10 cellular contexts compared by ENCODE assay signal in the genomic region with DNA sequence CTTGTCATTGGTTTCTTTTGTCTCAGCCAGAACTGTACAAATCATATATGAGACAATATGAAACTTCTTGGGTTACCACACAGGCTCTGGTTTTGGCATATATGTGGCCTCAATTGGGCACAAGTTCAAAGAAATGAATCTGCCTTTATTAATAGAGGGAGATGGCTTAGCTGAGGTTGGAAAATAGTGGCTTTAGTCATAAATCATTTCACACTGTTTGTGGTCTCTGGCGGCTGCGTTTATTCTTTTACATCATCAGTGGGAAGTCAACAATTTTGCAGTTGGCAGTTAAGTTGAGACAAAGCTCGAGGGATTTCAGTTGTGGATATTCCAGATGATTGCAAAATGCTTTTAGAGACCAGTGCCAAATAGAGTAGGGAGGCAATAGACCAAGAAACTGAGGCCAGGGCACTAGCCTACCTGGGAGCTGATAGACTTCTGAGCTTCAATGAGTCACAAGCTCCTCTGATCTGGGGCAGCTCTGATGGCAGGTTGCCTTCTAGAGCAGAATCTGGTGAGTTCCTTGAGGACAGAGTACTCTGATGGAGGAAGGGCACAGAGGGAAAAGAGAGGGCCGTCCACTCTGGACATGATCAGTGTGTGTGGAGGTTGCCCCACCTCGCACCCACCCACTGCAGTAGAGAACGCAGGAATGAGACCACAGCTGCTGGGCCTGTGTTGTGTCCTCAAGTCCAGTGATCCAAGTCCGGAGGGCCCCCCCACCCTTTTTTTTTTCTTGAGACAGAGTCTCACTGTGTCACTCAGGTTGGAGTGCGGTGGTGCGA.
DNase-seq lines count a peak whose midpoint lies in the region; ATAC-seq and TF ChIP-seq lines count a peak whose summit lies in the region.
"Had no signal": no experiment of that assay in that cellular context is flagged by ENCODE, and none has a peak within 500 bp of the region (broad histone marks: within the 10 kb centered on the region; RNA-seq: fewer than 3 reads in every experiment).

No MANE protein-coding gene starts in this region.

- H3K27ac ChIP-seq in right cardiac atrium (ENCODE audit: low read length) = no peak overlapping the region
- no peak overlapping the region for H3K27ac ChIP-seq in endodermal cell (ENCODE audit: low read depth, low read length)

- H3K36me3 ChIP-seq in endodermal cell (ENCODE audit: control insufficient read depth, insufficient read depth, low read length) = no peaks in the 10 kb centered on the region

- peaks cover 6% of the 10 kb centered on the region for H3K9me3 Mint-ChIP-seq in activated T-helper 2 cell treated with anti-CD3 and anti-CD28 coated beads, Interferon-gamma antibody, Interleukin-2, Interleukin-4, amounts not matched to agents 10 μg/mL and 5 μg/mL and 100 μg/mL, durations not matched to agents 14 hours and 24 hours and 36 hours
- no peaks in the 10 kb centered on the region for H3K9me3 Mint-ChIP-seq in endodermal cell

- no peaks in the 10 kb centered on the region for H3K27me3 ChIP-seq in right cardiac atrium (ENCODE audit: control insufficient read depth, insufficient read depth)
- no peaks in the 10 kb centered on the region for H3K27me3 ChIP-seq in endodermal cell (ENCODE audit: control insufficient read depth, insufficient read depth, low read length, poor library complexity, severe bottlenecking)

- H3K4me1 ChIP-seq in right cardiac atrium (ENCODE audit: control insufficient read depth, insufficient read depth, low read length) (peaks cover 2% of the 10 kb centered on the region), endodermal cell (ENCODE audit: control insufficient read depth, insufficient read depth, low read length) (no peaks in the 10 kb centered on the region)

- H3K9ac ChIP-seq in endodermal cell (ENCODE audit: extremely low read depth, low read length, poor library complexity, severe bottlenecking) = no peak overlapping the region

- intact Hi-C loops in activated T-helper 2 cell treated with anti-CD3 and anti-CD28 coated beads, Interferon-gamma antibody, Interleukin-2, Interleukin-4, amounts not matched to agents 10 μg/mL and 5 μg/mL and 100 μg/mL, durations not matched to agents 14 hours and 24 hours and 36 hours (cut with micrococcal nuclease) = loop anchor here (1.0 to 2.0 kb wide), 5 partner anchors 21 to 87 kb away; no protein-coding TSS in a partner anchor
- intact Hi-C loops in right cardiac atrium (cut with DNase I) = no loop called here

- ATAC-seq in right cardiac atrium (peak; percentile 66 to 83), GM18868 (IDR thresholded peaks at IDR 0.05; ENCODE audit: unreplicated experiment) (no peak), HG02759 (IDR thresholded peaks at IDR 0.05; ENCODE audit: unreplicated experiment) (no peak)

- H3K4me3 ChIP-seq in right cardiac atrium (ENCODE audit: low read length) = no peak overlapping the region
- no peak overlapping the region for H3K4me3 ChIP-seq in endodermal cell (ENCODE audit: low read length)

- 72% methylated on average over 9 of the region's 9 CpGs for WGBS in right cardiac atrium
- WGBS in endodermal cell (ENCODE audit: insufficient coverage in 1 of 2, insufficient read length in 1 of 2), 2 experiments = 90 to 94% methylated on average over 6 to 9 of the region's 9 CpGs

- H3K36me3 Mint-ChIP-seq in activated T-helper 2 cell treated with anti-CD3 and anti-CD28 coated beads, Interferon-gamma antibody, Interleukin-2, Interleukin-4, amounts not matched to agents 10 μg/mL and 5 μg/mL and 100 μg/mL, durations not matched to agents 14 hours and 24 hours and 36 hours (ENCODE audit: low read depth) = peaks cover 11% of the 10 kb centered on the region
- no peaks in the 10 kb centered on the region for H3K36me3 Mint-ChIP-seq in endodermal cell (ENCODE audit: low read depth)

- H3K4me3 Mint-ChIP-seq in activated T-helper 2 cell treated with anti-CD3 and anti-CD28 coated beads, Interferon-gamma antibody, Interleukin-2, Interleukin-4, amounts not matched to agents 10 μg/mL and 5 μg/mL and 100 μg/mL, durations not matched to agents 14 hours and 24 hours and 36 hours (ENCODE audit: low read depth) = no peak overlapping the region
- no peak overlapping the region for H3K4me3 Mint-ChIP-seq in endodermal cell

- DNase-seq in stimulated activated naive CD4-positive, alpha-beta T cell treated with Interleukin-2 at 50 U/mL for 16 hours (lab: John Stamatoyannopoulos, UW) = peak; percentile 29
- no peak for DNase-seq in stimulated activated naive CD4-positive, alpha-beta T cell (lab: John Stamatoyannopoulos, UW)
- DNase-seq in activated T-helper 2 cell treated with anti-CD3 and anti-CD28 coated beads, Interferon-gamma antibody, Interleukin-2, Interleukin-4, amounts not matched to agents 10 μg/mL and 5 μg/mL and 100 μg/mL, durations not matched to agents 14 hours and 24 hours and 36 hours (ENCODE audit: low spot score) = no peak
- DNase-seq in right cardiac atrium (peak in 2 of 3 donors; percentile 31 to 57), SK-N-DZ (ENCODE audit: low spot score) (no peak), endodermal cell (no peak)
- DNase-seq: DMS 273 treated with DMSO at 0.1 percent for 48 hours, NCI-H1048 had no signal

- peak overlapping the region; percentile 4 for H3K27ac Mint-ChIP-seq in activated T-helper 2 cell treated with anti-CD3 and anti-CD28 coated beads, Interferon-gamma antibody, Interleukin-2, Interleukin-4, amounts not matched to agents 10 μg/mL and 5 μg/mL and 100 μg/mL, durations not matched to agents 14 hours and 24 hours and 36 hours
- no peak overlapping the region for H3K27ac Mint-ChIP-seq in endodermal cell

- H3K9me3 ChIP-seq in right cardiac atrium (ENCODE audit: control insufficient read depth, low read length) (no peaks in the 10 kb centered on the region), endodermal cell (ENCODE audit: control insufficient read depth, low read length) (no peaks in the 10 kb centered on the region)

- H3K4me1 Mint-ChIP-seq in activated T-helper 2 cell treated with anti-CD3 and anti-CD28 coated beads, Interferon-gamma antibody, Interleukin-2, Interleukin-4, amounts not matched to agents 10 μg/mL and 5 μg/mL and 100 μg/mL, durations not matched to agents 14 hours and 24 hours and 36 hours (ENCODE audit: low read depth) = peaks cover 37% of the 10 kb centered on the region
- H3K4me1 Mint-ChIP-seq in endodermal cell = peaks cover 18% of the 10 kb centered on the region

- no peak for TF ChIP-seq CTCF in endodermal cell (conservative IDR thresholded peaks at IDR 0.05)

- H3K27me3 Mint-ChIP-seq in activated T-helper 2 cell treated with anti-CD3 and anti-CD28 coated beads, Interferon-gamma antibody, Interleukin-2, Interleukin-4, amounts not matched to agents 10 μg/mL and 5 μg/mL and 100 μg/mL, durations not matched to agents 14 hours and 24 hours and 36 hours (ENCODE audit: low read depth) = peaks cover 65% of the 10 kb centered on the region
- no peaks in the 10 kb centered on the region for H3K27me3 Mint-ChIP-seq in endodermal cell (ENCODE audit: insufficient read depth)

Comparison
In these comparisons a context has a peak if more than half of its experiments do, and no peak if none do; other contexts are left out.
1. DNase-seq: peak in stimulated activated naive CD4-positive, alpha-beta T cell treated with Interleukin-2 at 50 U/mL for 16 hours (single experiment) and right cardiac atrium (2 of 3); none in stimulated activated naive CD4-positive, alpha-beta T cell (0 of 6), activated T-helper 2 cell treated with anti-CD3 and anti-CD28 coated beads, Interferon-gamma antibody, Interleukin-2, Interleukin-4, amounts not matched to agents 10 μg/mL and 5 μg/mL and 100 μg/mL, durations not matched to agents 14 hours and 24 hours and 36 hours (single experiment), SK-N-DZ (single experiment) and endodermal cell (single experiment).
2. ATAC-seq: peak in right cardiac atrium (2 of 2); none in GM18868 (single experiment) and HG02759 (single experiment).